ENCODE assay signal across 8 cellular contexts in genomic region chr5:143051244-143052058, GRCh38.
DNase-seq lines count a peak whose midpoint lies in the region; ATAC-seq, FAIRE-seq and TF ChIP-seq lines count a peak whose summit lies in the region.

No MANE protein-coding gene starts in this region.

- no peak for TF ChIP-seq CTCF in GM12865 (IDR thresholded peaks at IDR 0.05; ENCODE audit: insufficient read depth, low read depth, low read length, missing control alignments)
- no peak for TF ChIP-seq CTCF in WTC11 (IDR thresholded peaks at IDR 0.05)
- TF ChIP-seq CTCF in upper lobe of left lung (IDR thresholded peaks at IDR 0.05) = no peak
- no peak for TF ChIP-seq CTCF in H9 (conservative IDR thresholded peaks at IDR 0.05)

- H3K14ac ChIP-seq in H9 (ENCODE audit: insufficient read depth, low read length) = no peak overlapping the region

- peaks cover 0 to 4% (median 0%) of the 10 kb centered on the region in 4 donors for H3K36me3 ChIP-seq in upper lobe of left lung

- ATAC-seq in WTC11 (no peak), upper lobe of left lung (ENCODE audit: low FRiP score in 2 of 2) (peak; percentile 43 to 94)
- ATAC-seq in naive thymus-derived CD8-positive, alpha-beta T cell = no peak

- H3K27ac ChIP-seq in upper lobe of left lung (peak overlapping the region; percentile 27 to 66 (median 48)), H9 (ENCODE audit: insufficient read length, low read depth, low read length) (no peak overlapping the region)

- H2BK20ac ChIP-seq in H9 (ENCODE audit: low read depth, low read length, poor library complexity, severe bottlenecking) = no peak overlapping the region

- H3K9ac ChIP-seq in H9 (ENCODE audit: extremely low read depth, insufficient read length, low read length) = no peak overlapping the region

- H3K27ac Mint-ChIP-seq in WTC11 = peak overlapping the region; percentile 89
- no peak overlapping the region; a peak in 1 of 7 replicates for H3K27ac Mint-ChIP-seq in H9
- H3K27ac Mint-ChIP-seq in naive thymus-derived CD8-positive, alpha-beta T cell = peak overlapping the region in 1 of 10 donors; percentile 35

- no peak overlapping the region for H4K5ac ChIP-seq in H9 (ENCODE audit: insufficient read length, low read depth, low read length)

- no peak overlapping the region for H3T11ph ChIP-seq in H9 (ENCODE audit: low read length)

- WGBS in upper lobe of left lung, 2 donors = 22 to 43% methylated on average over 7 of the region's 7 CpGs
- no CpG with 5 or more reads among the region's 7 CpGs for WGBS in H9 (ENCODE audit: extremely low coverage, insufficient read length, low lambda C conversion rate)

- H3K9me3 Mint-ChIP-seq in WTC11 (no peaks in the 10 kb centered on the region), H9 (no peaks in the 10 kb centered on the region)
- H3K9me3 Mint-ChIP-seq in naive thymus-derived CD8-positive, alpha-beta T cell = no peaks in the 10 kb centered on the region

- no peaks in the 10 kb centered on the region for H3K79me1 ChIP-seq in H9 (ENCODE audit: insufficient read depth, low read depth, low read length, poor library complexity, severe bottlenecking)

- no peak overlapping the region for H3K4me3 ChIP-seq in GM12865 (ENCODE audit: low read depth, low read length)
- no peak overlapping the region for H3K4me3 ChIP-seq in upper lobe of left lung

- H4K91ac ChIP-seq in H9 (ENCODE audit: insufficient read length, low read depth, low read length) = no peak overlapping the region

- H3K4ac ChIP-seq in H9 (ENCODE audit: low read depth, low read length) = no peak overlapping the region

- no peaks in the 10 kb centered on the region for H3K79me2 ChIP-seq in H9 (ENCODE audit: insufficient read depth, low read length)

- DNase-seq in GM12865 (ENCODE audit: low read depth) (peak; percentile 62), NCI-H1436 (lab: John Stamatoyannopoulos, UW) (peak; percentile 80), WTC11 (ENCODE audit: low spot score) (no peak), upper lobe of left lung (no peak), posterior vena cava (ENCODE audit: low spot score) (no peak), H9 (no peak)
- DNase-seq in naive thymus-derived CD8-positive, alpha-beta T cell = no peak

- H3K56ac ChIP-seq in H9 (ENCODE audit: insufficient read length, low read depth, low read length) = no peak overlapping the region

- no peak overlapping the region for H2AFZ ChIP-seq in H9 (ENCODE audit: low read length)

- H3K36me3 Mint-ChIP-seq in WTC11 (peaks cover 5% of the 10 kb centered on the region), H9 (ENCODE audit: insufficient read depth in 1 of 3, low read depth in 3 of 3) (peaks cover 2 to 4% (median 3%) of the 10 kb centered on the region in 3 experiments; a peak in 5 of 7 replicates)
- peaks cover 11 to 61% (median 46%) of the 10 kb centered on the region in 3 donors for H3K36me3 Mint-ChIP-seq in naive thymus-derived CD8-positive, alpha-beta T cell

- H2AK5ac ChIP-seq in H9 (ENCODE audit: insufficient read length, low read length) = no peak overlapping the region

- H3K4me1 ChIP-seq in upper lobe of left lung (peaks cover 20 to 36% (median 25%) of the 10 kb centered on the region in 4 donors), H9 (ENCODE audit: insufficient read depth, low read length) (peaks cover 6% of the 10 kb centered on the region)

- no peak overlapping the region for H3K18ac ChIP-seq in H9 (ENCODE audit: insufficient read length, low read depth, low read length)

- H3K27me3 ChIP-seq in upper lobe of left lung = no peaks in the 10 kb centered on the region
- no peaks in the 10 kb centered on the region for H3K27me3 ChIP-seq in H9 (ENCODE audit: insufficient read depth, low read length)

- TF ChIP-seq EP300 in upper lobe of left lung (IDR thresholded peaks at IDR 0.05) = no peak

- H3K27me3 Mint-ChIP-seq in WTC11 (ENCODE audit: low read depth) (no peaks in the 10 kb centered on the region), H9 (ENCODE audit: low read depth) (no peaks in the 10 kb centered on the region)
- no peaks in the 10 kb centered on the region for H3K27me3 Mint-ChIP-seq in naive thymus-derived CD8-positive, alpha-beta T cell

- no peak overlapping the region for H4K8ac ChIP-seq in H9 (replicated peaks; ENCODE audit: insufficient read length, low read depth, low read length)

- no peak overlapping the region for H2BK5ac ChIP-seq in H9 (ENCODE audit: insufficient read length, low read length)

- no peaks in the 10 kb centered on the region for H3K23me2 ChIP-seq in H9 (ENCODE audit: insufficient read length, low read depth, low read length, poor library complexity, severe bottlenecking)

- CTCF ChIA-PET in WTC11 (lab: Charles Lee) = no interaction called here

- intact Hi-C loops in posterior vena cava (cut with DNase I) = no loop called here

- no peak overlapping the region for H2BK15ac ChIP-seq in H9 (ENCODE audit: low read depth, low read length)

- H4K20me1 ChIP-seq in H9 (ENCODE audit: control insufficient read depth, insufficient read depth, insufficient read length) = no peaks in the 10 kb centered on the region

- no peak overlapping the region for H3K23ac ChIP-seq in H9 (ENCODE audit: insufficient read length, low read depth, low read length)

- no peak overlapping the region for H2BK120ac ChIP-seq in H9 (ENCODE audit: low read depth, low read length, poor library complexity, severe bottlenecking)

- H3K4me1 Mint-ChIP-seq in WTC11 (peaks cover 43% of the 10 kb centered on the region), H9 (peaks cover 22 to 32% of the 10 kb centered on the region in 2 experiments)
- H3K4me1 Mint-ChIP-seq in naive thymus-derived CD8-positive, alpha-beta T cell = peaks cover 5 to 37% (median 14%) of the 10 kb centered on the region in 4 donors

- no peak for TF ChIP-seq POLR2A in upper lobe of left lung (IDR thresholded peaks at IDR 0.05)

- POLR2A ChIA-PET in WTC11 (lab: Charles Lee) = no interaction called here
- POLR2A ChIA-PET in naive thymus-derived CD8-positive, alpha-beta T cell (lab: Charles Lee) = no interaction called here

- FAIRE-seq in islet of Langerhans (lab: Jason Lieb, UNC) = peak; percentile 96

- no peak overlapping the region for H3K4me2 ChIP-seq in H9 (ENCODE audit: insufficient read depth, insufficient read length, low read length)

- no peak overlapping the region for H2BK12ac ChIP-seq in H9 (ENCODE audit: insufficient read length, low read depth, low read length)

- H3K4me3 Mint-ChIP-seq in WTC11 (no peak overlapping the region), H9 (no peak overlapping the region)
- H3K4me3 Mint-ChIP-seq in naive thymus-derived CD8-positive, alpha-beta T cell = no peak overlapping the region

- H3K9me3 ChIP-seq in upper lobe of left lung = no peaks in the 10 kb centered on the region
- H3K9me3 ChIP-seq in H9 (ENCODE audit: control insufficient read depth, low read depth, low read length) = no peaks in the 10 kb centered on the region

TF ChIP-seq in WTC11, 78 proteins besides CTCF, POLR2A, EP300 and RAD21 (continues in another document):
- TF ChIP-seq HMGXB4 (CRISPR knock-in tag; IDR thresholded peaks at IDR 0.05) = no peak
- TF ChIP-seq ZNF532 (CRISPR knock-in tag; IDR thresholded peaks at IDR 0.05; ENCODE audit: borderline replicate concordance) = no peak
- TF ChIP-seq HMGA2 (CRISPR knock-in tag; IDR thresholded peaks at IDR 0.05) = no peak
- no peak for TF ChIP-seq ATF1 (CRISPR knock-in tag; IDR thresholded peaks at IDR 0.05)

Comparison
In these comparisons a context has a peak if more than half of its experiments do, and no peak if none do; other contexts are left out.
1. DNase-seq: peak in GM12865 (single experiment) and NCI-H1436 (single experiment); none in WTC11 (single experiment), upper lobe of left lung (0 of 2), posterior vena cava (single experiment), H9 (single experiment) and naive thymus-derived CD8-positive, alpha-beta T cell (0 of 10).
2. ATAC-seq: peak in upper lobe of left lung (2 of 2); none in WTC11 (single experiment) and naive thymus-derived CD8-positive, alpha-beta T cell (0 of 2).